Comparison of ENCODE assay signal across 1 cellular context in the genomic region with DNA sequence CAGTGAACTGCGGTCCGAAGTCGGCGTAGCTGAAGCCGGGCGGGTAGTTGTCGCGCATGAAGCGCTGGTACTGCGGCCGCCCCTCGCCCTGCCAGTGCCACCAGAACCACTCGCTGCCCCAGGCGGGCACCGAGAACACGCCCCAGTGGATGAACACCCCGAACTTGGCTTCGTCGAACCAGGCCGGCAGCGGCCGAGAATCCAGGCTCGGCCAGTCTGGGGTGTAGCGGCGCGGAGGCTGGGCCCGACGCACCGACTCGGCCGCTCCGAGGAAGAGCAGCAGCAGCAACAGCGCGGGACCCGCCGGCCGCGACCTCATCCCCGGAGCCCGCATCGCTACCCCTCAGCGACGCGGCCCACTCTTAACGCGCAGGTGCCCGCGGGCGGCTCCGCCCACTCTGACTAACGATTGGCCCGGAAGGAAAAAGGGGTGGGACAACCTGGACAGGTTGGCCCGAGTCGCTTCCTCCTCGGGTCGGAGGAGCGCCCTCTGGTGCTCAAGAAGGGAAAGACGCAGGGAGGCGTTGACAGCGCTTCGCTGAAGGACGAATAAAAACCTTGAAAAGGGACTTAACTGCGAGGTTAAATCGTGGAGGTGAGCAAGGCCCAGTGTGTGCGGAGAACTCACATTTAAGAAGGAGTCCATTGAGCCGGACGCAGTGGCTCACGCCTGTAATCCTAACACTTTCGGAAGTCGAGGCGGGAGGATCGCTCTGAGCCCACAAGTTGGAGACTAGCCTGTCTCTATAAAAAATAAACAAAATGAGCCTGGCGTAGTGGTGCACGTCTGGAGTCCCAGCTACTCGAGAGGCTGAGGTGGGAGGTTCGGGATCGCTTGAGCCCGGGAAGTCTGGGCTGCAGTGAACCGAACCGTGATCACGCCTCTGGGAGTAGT.
TF ChIP-seq lines count a peak whose summit lies in the region.

A gene (minus strand): TSS at position 338 of the 895 bp plus-strand sequence. CDS start 4 bp downstream, at position 334.

TF ChIP-seq in HepG2, 621 proteins besides CTCF, POLR2A, EP300 and RAD21 (continued from another document and continues in another):
- peak; percentile 17; the same call in 1 of the 2 replicates for TF ChIP-seq DMAP1 (CRISPR knock-in tag; IDR thresholded peaks at IDR 0.05)
- no peak for TF ChIP-seq MAFK (conservative IDR thresholded peaks at IDR 0.05 in 1 of 2, IDR thresholded peaks at IDR 0.05 in 1 of 2; ENCODE audit: low read length in 2 of 2)
- TF ChIP-seq CC2D1A (CRISPR knock-in tag; IDR thresholded peaks at IDR 0.05) = no peak
- TF ChIP-seq NR2F6 (IDR thresholded peaks at IDR 0.05) = no peak
- TF ChIP-seq NR2F6 (CRISPR knock-in tag; IDR thresholded peaks at IDR 0.05) = no peak
- TF ChIP-seq ZNF317 (CRISPR knock-in tag; IDR thresholded peaks at IDR 0.05) = no peak
- TF ChIP-seq, protein P1, sequence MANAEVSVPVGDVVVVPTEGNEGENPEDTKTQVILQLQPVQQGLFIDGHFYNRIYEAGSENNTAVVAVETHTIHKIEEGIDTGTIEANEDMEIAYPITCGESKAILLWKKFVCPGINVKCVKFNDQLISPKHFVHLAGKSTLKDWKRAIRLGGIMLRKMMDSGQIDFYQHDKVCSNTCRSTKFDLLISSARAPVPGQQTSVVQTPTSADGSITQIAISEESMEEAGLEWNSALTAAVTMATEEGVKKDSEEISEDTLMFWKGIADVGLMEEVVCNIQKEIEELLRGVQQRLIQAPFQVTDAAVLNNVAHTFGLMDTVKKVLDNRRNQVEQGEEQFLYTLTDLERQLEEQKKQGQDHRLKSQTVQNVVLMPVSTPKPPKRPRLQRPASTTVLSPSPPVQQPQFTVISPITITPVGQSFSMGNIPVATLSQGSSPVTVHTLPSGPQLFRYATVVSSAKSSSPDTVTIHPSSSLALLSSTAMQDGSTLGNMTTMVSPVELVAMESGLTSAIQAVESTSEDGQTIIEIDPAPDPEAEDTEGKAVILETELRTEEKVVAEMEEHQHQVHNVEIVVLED (CRISPR knock-in tag; IDR thresholded peaks at IDR 0.05; ENCODE audit: borderline replicate concordance) = no peak; the same call in 1 of the 2 replicates
- TF ChIP-seq SMARCE1 (IDR thresholded peaks at IDR 0.05; ENCODE audit: borderline replicate concordance) = no peak
- TF ChIP-seq SP1 (IDR thresholded peaks at IDR 0.05) = no peak
- peak; percentile 92 for TF ChIP-seq SP1 (CRISPR knock-in tag; IDR thresholded peaks at IDR 0.05)
- no peak for TF ChIP-seq NFE2L1 (CRISPR knock-in tag; IDR thresholded peaks at IDR 0.05; ENCODE audit: borderline replicate concordance)
- peak; percentile 64 for TF ChIP-seq PHF20 (CRISPR knock-in tag; IDR thresholded peaks at IDR 0.05)
- no peak for TF ChIP-seq AGO2 (optimal IDR thresholded peaks at IDR 0.05; ENCODE audit: low read depth, low read length)
- TF ChIP-seq REPIN1 (CRISPR knock-in tag; IDR thresholded peaks at IDR 0.05; ENCODE audit: borderline replicate concordance, low read depth) = 0 out of 2 replicates have a peak, but pooled peaks have one; percentile 39
- TF ChIP-seq ZNF143 (CRISPR knock-in tag; IDR thresholded peaks at IDR 0.05) = peak; percentile 39; the same call in 1 of the 2 replicates
- peak; percentile 87 for TF ChIP-seq ELF3 (CRISPR knock-in tag; IDR thresholded peaks at IDR 0.05)
- TF ChIP-seq, protein P2, sequence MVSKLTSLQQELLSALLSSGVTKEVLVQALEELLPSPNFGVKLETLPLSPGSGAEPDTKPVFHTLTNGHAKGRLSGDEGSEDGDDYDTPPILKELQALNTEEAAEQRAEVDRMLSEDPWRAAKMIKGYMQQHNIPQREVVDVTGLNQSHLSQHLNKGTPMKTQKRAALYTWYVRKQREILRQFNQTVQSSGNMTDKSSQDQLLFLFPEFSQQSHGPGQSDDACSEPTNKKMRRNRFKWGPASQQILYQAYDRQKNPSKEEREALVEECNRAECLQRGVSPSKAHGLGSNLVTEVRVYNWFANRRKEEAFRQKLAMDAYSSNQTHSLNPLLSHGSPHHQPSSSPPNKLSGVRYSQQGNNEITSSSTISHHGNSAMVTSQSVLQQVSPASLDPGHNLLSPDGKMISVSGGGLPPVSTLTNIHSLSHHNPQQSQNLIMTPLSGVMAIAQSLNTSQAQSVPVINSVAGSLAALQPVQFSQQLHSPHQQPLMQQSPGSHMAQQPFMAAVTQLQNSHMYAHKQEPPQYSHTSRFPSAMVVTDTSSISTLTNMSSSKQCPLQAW (CRISPR knock-in tag; IDR thresholded peaks at IDR 0.05) = peak; percentile 33; the same call in 1 of the 2 replicates
- TF ChIP-seq, protein P3, sequence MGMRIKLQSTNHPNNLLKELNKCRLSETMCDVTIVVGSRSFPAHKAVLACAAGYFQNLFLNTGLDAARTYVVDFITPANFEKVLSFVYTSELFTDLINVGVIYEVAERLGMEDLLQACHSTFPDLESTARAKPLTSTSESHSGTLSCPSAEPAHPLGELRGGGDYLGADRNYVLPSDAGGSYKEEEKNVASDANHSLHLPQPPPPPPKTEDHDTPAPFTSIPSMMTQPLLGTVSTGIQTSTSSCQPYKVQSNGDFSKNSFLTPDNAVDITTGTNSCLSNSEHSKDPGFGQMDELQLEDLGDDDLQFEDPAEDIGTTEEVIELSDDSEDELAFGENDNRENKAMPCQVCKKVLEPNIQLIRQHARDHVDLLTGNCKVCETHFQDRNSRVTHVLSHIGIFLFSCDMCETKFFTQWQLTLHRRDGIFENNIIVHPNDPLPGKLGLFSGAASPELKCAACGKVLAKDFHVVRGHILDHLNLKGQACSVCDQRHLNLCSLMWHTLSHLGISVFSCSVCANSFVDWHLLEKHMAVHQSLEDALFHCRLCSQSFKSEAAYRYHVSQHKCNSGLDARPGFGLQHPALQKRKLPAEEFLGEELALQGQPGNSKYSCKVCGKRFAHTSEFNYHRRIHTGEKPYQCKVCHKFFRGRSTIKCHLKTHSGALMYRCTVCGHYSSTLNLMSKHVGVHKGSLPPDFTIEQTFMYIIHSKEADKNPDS (CRISPR knock-in tag; IDR thresholded peaks at IDR 0.05) = 0 out of 2 replicates have a peak, but pooled peaks have one; percentile 19
- TF ChIP-seq ZBTB3 (CRISPR knock-in tag; IDR thresholded peaks at IDR 0.05; ENCODE audit: borderline replicate concordance, low read depth) = 0 out of 2 replicates have a peak, but pooled peaks have one; percentile 21
- TF ChIP-seq RORA (CRISPR knock-in tag; IDR thresholded peaks at IDR 0.05) = no peak
- TF ChIP-seq THAP11 (CRISPR knock-in tag; IDR thresholded peaks at IDR 0.05) = peak; percentile 76
- TF ChIP-seq ZSCAN21 (CRISPR knock-in tag; IDR thresholded peaks at IDR 0.05; ENCODE audit: borderline replicate concordance) = no peak
- no peak for TF ChIP-seq NFE2 (CRISPR knock-in tag; IDR thresholded peaks at IDR 0.05)
- no peak for TF ChIP-seq SRSF9 (IDR thresholded peaks at IDR 0.05; ENCODE audit: borderline replicate concordance, insufficient read depth, low read depth, low read length, poor library complexity, severe bottlenecking)
- TF ChIP-seq, protein P4, sequence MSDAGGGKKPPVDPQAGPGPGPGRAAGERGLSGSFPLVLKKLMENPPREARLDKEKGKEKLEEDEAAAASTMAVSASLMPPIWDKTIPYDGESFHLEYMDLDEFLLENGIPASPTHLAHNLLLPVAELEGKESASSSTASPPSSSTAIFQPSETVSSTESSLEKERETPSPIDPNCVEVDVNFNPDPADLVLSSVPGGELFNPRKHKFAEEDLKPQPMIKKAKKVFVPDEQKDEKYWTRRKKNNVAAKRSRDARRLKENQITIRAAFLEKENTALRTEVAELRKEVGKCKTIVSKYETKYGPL (CRISPR knock-in tag; IDR thresholded peaks at IDR 0.05) = no peak
- TF ChIP-seq RXRA (CRISPR knock-in tag; IDR thresholded peaks at IDR 0.05) = peak; percentile 30; the same call in 1 of the 2 replicates
- TF ChIP-seq GZF1 (CRISPR knock-in tag; IDR thresholded peaks at IDR 0.05) = no peak
- no peak for TF ChIP-seq ZNF720 (CRISPR knock-in tag; IDR thresholded peaks at IDR 0.05)
- peak; percentile 89 for TF ChIP-seq ZFY (CRISPR knock-in tag; IDR thresholded peaks at IDR 0.05)
- TF ChIP-seq, protein P5, sequence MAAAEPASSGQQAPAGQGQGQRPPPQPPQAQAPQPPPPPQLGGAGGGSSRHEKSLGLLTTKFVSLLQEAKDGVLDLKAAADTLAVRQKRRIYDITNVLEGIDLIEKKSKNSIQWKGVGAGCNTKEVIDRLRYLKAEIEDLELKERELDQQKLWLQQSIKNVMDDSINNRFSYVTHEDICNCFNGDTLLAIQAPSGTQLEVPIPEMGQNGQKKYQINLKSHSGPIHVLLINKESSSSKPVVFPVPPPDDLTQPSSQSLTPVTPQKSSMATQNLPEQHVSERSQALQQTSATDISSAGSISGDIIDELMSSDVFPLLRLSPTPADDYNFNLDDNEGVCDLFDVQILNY (CRISPR knock-in tag; conservative IDR thresholded peaks at IDR 0.05) = no peak
- 0 out of 2 replicates have a peak, but pooled peaks have one; percentile 45 for TF ChIP-seq ZNF33A (CRISPR knock-in tag; IDR thresholded peaks at IDR 0.05; ENCODE audit: borderline replicate concordance)
- TF ChIP-seq, protein P6, sequence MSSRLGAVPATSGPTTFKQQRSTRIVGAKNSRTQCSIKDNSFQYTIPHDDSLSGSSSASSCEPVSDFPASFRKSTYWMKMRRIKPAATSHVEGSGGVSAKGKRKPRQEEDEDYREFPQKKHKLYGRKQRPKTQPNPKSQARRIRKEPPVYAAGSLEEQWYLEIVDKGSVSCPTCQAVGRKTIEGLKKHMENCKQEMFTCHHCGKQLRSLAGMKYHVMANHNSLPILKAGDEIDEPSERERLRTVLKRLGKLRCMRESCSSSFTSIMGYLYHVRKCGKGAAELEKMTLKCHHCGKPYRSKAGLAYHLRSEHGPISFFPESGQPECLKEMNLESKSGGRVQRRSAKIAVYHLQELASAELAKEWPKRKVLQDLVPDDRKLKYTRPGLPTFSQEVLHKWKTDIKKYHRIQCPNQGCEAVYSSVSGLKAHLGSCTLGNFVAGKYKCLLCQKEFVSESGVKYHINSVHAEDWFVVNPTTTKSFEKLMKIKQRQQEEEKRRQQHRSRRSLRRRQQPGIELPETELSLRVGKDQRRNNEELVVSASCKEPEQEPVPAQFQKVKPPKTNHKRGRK (CRISPR knock-in tag; IDR thresholded peaks at IDR 0.05) = peak; percentile 85; the same call in 1 of the 2 replicates
- TF ChIP-seq, protein P7, sequence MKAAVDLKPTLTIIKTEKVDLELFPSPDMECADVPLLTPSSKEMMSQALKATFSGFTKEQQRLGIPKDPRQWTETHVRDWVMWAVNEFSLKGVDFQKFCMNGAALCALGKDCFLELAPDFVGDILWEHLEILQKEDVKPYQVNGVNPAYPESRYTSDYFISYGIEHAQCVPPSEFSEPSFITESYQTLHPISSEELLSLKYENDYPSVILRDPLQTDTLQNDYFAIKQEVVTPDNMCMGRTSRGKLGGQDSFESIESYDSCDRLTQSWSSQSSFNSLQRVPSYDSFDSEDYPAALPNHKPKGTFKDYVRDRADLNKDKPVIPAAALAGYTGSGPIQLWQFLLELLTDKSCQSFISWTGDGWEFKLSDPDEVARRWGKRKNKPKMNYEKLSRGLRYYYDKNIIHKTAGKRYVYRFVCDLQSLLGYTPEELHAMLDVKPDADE (CRISPR knock-in tag; IDR thresholded peaks at IDR 0.05) = no peak
- TF ChIP-seq DR1 (CRISPR knock-in tag; IDR thresholded peaks at IDR 0.05) = peak; percentile 83
- TF ChIP-seq ZNF552 (CRISPR knock-in tag; IDR thresholded peaks at IDR 0.05; ENCODE audit: borderline replicate concordance) = no peak
- no peak for TF ChIP-seq ADNP (CRISPR knock-in tag; IDR thresholded peaks at IDR 0.05)
- TF ChIP-seq, protein P8, sequence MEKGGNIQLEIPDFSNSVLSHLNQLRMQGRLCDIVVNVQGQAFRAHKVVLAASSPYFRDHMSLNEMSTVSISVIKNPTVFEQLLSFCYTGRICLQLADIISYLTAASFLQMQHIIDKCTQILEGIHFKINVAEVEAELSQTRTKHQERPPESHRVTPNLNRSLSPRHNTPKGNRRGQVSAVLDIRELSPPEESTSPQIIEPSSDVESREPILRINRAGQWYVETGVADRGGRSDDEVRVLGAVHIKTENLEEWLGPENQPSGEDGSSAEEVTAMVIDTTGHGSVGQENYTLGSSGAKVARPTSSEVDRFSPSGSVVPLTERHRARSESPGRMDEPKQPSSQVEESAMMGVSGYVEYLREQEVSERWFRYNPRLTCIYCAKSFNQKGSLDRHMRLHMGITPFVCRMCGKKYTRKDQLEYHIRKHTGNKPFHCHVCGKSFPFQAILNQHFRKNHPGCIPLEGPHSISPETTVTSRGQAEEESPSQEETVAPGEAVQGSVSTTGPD (CRISPR knock-in tag; IDR thresholded peaks at IDR 0.05) = no peak
- no peak for TF ChIP-seq SRSF1 (optimal IDR thresholded peaks at IDR 0.05; ENCODE audit: low read depth, low read length)
- TF ChIP-seq ZNF33B (CRISPR knock-in tag; IDR thresholded peaks at IDR 0.05) = no peak
- TF ChIP-seq WIZ (CRISPR knock-in tag; IDR thresholded peaks at IDR 0.05) = no peak
- no peak for TF ChIP-seq HOXA7 (CRISPR knock-in tag; IDR thresholded peaks at IDR 0.05)
- TF ChIP-seq ZNF20 (CRISPR knock-in tag; IDR thresholded peaks at IDR 0.05) = no peak
- peak; percentile 51; the same call in 1 of the 2 replicates for TF ChIP-seq FOSL2 (CRISPR knock-in tag; IDR thresholded peaks at IDR 0.05)
- TF ChIP-seq HIVEP1 (CRISPR knock-in tag; IDR thresholded peaks at IDR 0.05) = no peak
- TF ChIP-seq NFYB (CRISPR knock-in tag; IDR thresholded peaks at IDR 0.05) = peak; percentile 85
- peak; percentile 95 for TF ChIP-seq ZNF501 (CRISPR knock-in tag; IDR thresholded peaks at IDR 0.05)
- no peak; the same call in 1 of the 2 replicates for TF ChIP-seq ZMYM2 (CRISPR knock-in tag; IDR thresholded peaks at IDR 0.05)
- no peak for TF ChIP-seq ZNF678 (CRISPR knock-in tag; IDR thresholded peaks at IDR 0.05)
- TF ChIP-seq, protein P9, sequence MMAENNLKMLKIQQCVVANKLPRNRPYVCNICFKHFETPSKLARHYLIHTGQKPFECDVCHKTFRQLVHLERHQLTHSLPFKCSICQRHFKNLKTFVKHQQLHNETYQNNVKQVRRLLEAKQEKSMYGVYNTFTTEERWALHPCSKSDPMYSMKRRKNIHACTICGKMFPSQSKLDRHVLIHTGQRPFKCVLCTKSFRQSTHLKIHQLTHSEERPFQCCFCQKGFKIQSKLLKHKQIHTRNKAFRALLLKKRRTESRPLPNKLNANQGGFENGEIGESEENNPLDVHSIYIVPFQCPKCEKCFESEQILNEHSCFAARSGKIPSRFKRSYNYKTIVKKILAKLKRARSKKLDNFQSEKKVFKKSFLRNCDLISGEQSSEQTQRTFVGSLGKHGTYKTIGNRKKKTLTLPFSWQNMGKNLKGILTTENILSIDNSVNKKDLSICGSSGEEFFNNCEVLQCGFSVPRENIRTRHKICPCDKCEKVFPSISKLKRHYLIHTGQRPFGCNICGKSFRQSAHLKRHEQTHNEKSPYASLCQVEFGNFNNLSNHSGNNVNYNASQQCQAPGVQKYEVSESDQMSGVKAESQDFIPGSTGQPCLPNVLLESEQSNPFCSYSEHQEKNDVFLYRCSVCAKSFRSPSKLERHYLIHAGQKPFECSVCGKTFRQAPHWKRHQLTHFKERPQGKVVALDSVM (CRISPR knock-in tag; IDR thresholded peaks at IDR 0.05) = peak; percentile 58
- TF ChIP-seq ZSCAN29 (CRISPR knock-in tag; conservative IDR thresholded peaks at IDR 0.05) = no peak
- 0 out of 2 replicates have a peak, but pooled peaks have one; percentile 33 for TF ChIP-seq ZBTB7A (CRISPR knock-in tag; IDR thresholded peaks at IDR 0.05)
- peak; percentile 36; the same call in 1 of the 2 replicates for TF ChIP-seq KDM3A (CRISPR knock-in tag; IDR thresholded peaks at IDR 0.05; ENCODE audit: low read depth)
- peak; percentile 79 for TF ChIP-seq TAF1 (CRISPR knock-in tag; IDR thresholded peaks at IDR 0.05)
- no peak for TF ChIP-seq TCF7 (IDR thresholded peaks at IDR 0.05; ENCODE audit: low read depth)
